37 cellular contexts compared by ENCODE assay signal in genomic region chr1:196976278-196976677, GRCh38. TPM values are rescaled to one million over a fixed set of nuclear protein-coding genes. Genes with fewer than 3 reads are reported as not detected.
"Had no signal": no experiment of that assay in that cellular context is flagged by ENCODE, and none has a peak within 500 bp of the region (broad histone marks: within the 10 kb centered on the region; RNA-seq: fewer than 3 reads in every experiment).

No MANE protein-coding gene starts in this region.

- H3K4me1 Mint-ChIP-seq: activated B cell treated with CpG ODN at 0.5 μM for 24 hours; activated CD4-positive, alpha-beta memory T cell treated with anti-CD3 and anti-CD28 coated beads, Interleukin-2, amount 10 ng/mL, durations not matched to agents 7 days and 5 days; activated CD4-positive, alpha-beta T cell treated with anti-CD3 and anti-CD28 coated beads, Interleukin-2, amount 10 ng/mL, durations not matched to agents 7 days and 5 days; activated CD8-positive, alpha-beta memory T cell treated with anti-CD3 and anti-CD28 coated beads, Interleukin-2, amount 10 ng/mL, durations not matched to agents 7 days and 5 days; activated naive CD8-positive, alpha-beta T cell treated with anti-CD3 and anti-CD28 coated beads, Interleukin-2, amount 10 ng/mL, durations not matched to agents 7 days and 5 days; activated naive CD8-positive, alpha-beta T cell treated with anti-CD3 and anti-CD28 coated beads, Interleukin-2, amount 50 U/mL, for 24 hours; brain; central memory CD8-positive, alpha-beta T cell had no signal

- H3K36me3 ChIP-seq: ascending aorta, cardiac muscle cell had no signal

- H3K4me3 ChIP-seq: ascending aorta, cardiac muscle cell had no signal

- DNase-seq: activated B cell treated with CpG ODN at 0.5 μM for 24 hours; activated CD4-positive, alpha-beta memory T cell treated with anti-CD3 and anti-CD28 coated beads, Interleukin-2, amount 10 ng/mL, durations not matched to agents 7 days and 5 days; activated CD4-positive, alpha-beta T cell treated with anti-CD3 and anti-CD28 coated beads for 48 hours; activated CD4-positive, alpha-beta T cell treated with anti-CD3 and anti-CD28 coated beads, Interleukin-2, amount 10 ng/mL, durations not matched to agents 7 days and 5 days; activated CD4-positive, alpha-beta T cell treated with anti-CD3 and anti-CD28 coated beads, Interleukin-2, amount 50 U/mL, for 48 hours; activated CD4-positive, CD25-positive, alpha-beta regulatory T cell treated with anti-CD3 and anti-CD28 coated beads, Interleukin-2, amount 50 U/mL, for 72 hours; activated CD8-positive, alpha-beta memory T cell treated with anti-CD3 and anti-CD28 coated beads for 24 hours; activated CD8-positive, alpha-beta memory T cell treated with anti-CD3 and anti-CD28 coated beads, Interleukin-2, amount 10 ng/mL, durations not matched to agents 7 days and 5 days; activated CD8-positive, alpha-beta memory T cell treated with anti-CD3 and anti-CD28 coated beads, Interleukin-2, amount 50 U/mL, for 48 hours; activated CD8-positive, alpha-beta T cell treated with anti-CD3 and anti-CD28 coated beads, Interleukin-2, amount 10 ng/mL, durations not matched to agents 7 days and 5 days; activated effector memory CD4-positive, alpha-beta T cell treated with Interleukin-2 at 50 U/mL for 16 hours; activated gamma-delta T cell; activated naive CD4-positive, alpha-beta T cell treated with anti-CD3 and anti-CD28 coated beads, Interleukin-2, amount 50 U/mL, for 16 hours; activated naive CD4-positive, alpha-beta T cell treated with Interleukin-2 at 50 U/mL for 16 hours; activated naive CD8-positive, alpha-beta T cell treated with anti-CD3 and anti-CD28 coated beads, Interleukin-2, amount 10 ng/mL, durations not matched to agents 7 days and 5 days; activated naive CD8-positive, alpha-beta T cell treated with anti-CD3 and anti-CD28 coated beads, Interleukin-2, amount 50 U/mL, for 24 hours; activated T-cell treated with anti-CD3 and anti-CD28 coated beads, Interleukin-2, amount 50 U/mL, for 24 hours; activated T-cell treated with anti-CD3 and anti-CD28 coated beads, Interleukin-2, amount 50 U/mL, for 48 hours; amygdala; anterior cingulate cortex; caudate nucleus; cerebellar nuclear complex; T-helper 1 cell; T-helper 2 cell; T-helper 9 cell had no signal

- H3K27ac Mint-ChIP-seq: activated B cell treated with CpG ODN at 0.5 μM for 24 hours; activated CD4-positive, alpha-beta memory T cell treated with anti-CD3 and anti-CD28 coated beads, Interleukin-2, amount 10 ng/mL, durations not matched to agents 7 days and 5 days; activated CD4-positive, alpha-beta T cell treated with anti-CD3 and anti-CD28 coated beads, Interleukin-2, amount 10 ng/mL, durations not matched to agents 7 days and 5 days; activated CD8-positive, alpha-beta memory T cell treated with anti-CD3 and anti-CD28 coated beads, Interleukin-2, amount 10 ng/mL, durations not matched to agents 7 days and 5 days; activated CD8-positive, alpha-beta T cell treated with anti-CD3 and anti-CD28 coated beads, Interleukin-2, amount 10 ng/mL, durations not matched to agents 7 days and 5 days; activated naive CD8-positive, alpha-beta T cell; activated naive CD8-positive, alpha-beta T cell treated with anti-CD3 and anti-CD28 coated beads, Interleukin-2, amount 10 ng/mL, durations not matched to agents 7 days and 5 days; activated naive CD8-positive, alpha-beta T cell treated with anti-CD3 and anti-CD28 coated beads, Interleukin-2, amount 50 U/mL, for 24 hours; activated T-cell treated with anti-CD3 and anti-CD28 coated beads, Interleukin-2, amount 50 U/mL, for 24 hours; activated T-helper 2 cell treated with anti-CD3 and anti-CD28 coated beads, Interferon-gamma antibody, Interleukin-2, Interleukin-4, amounts not matched to agents 10 μg/mL and 5 μg/mL and 100 μg/mL, durations not matched to agents 14 hours and 24 hours and 36 hours; brain; T-helper 1 cell treated with Interleukin-12 subunit alpha and Interleukin-12 subunit beta and Interleukin-4 antibody, amounts not matched to agents 30 μg/mL and 1 μg/mL, for 36 hours; T-helper 2 cell treated with Interferon-gamma antibody and Interleukin-4, amounts not matched to agents 5 μg/mL and 100 μg/mL, for 36 hours had no signal

- ATAC-seq: activated CD8-positive, alpha-beta memory T cell treated with anti-CD3 and anti-CD28 coated beads, Interleukin-2, amount 10 ng/mL, durations not matched to agents 7 days and 5 days; activated CD8-positive, alpha-beta T cell treated with anti-CD3 and anti-CD28 coated beads, Interleukin-2, amount 10 ng/mL, durations not matched to agents 7 days and 5 days; activated naive CD8-positive, alpha-beta T cell treated with anti-CD3 and anti-CD28 coated beads, Interleukin-2, amount 50 U/mL, for 24 hours had no signal

- H3K4me3 Mint-ChIP-seq: activated B cell treated with CpG ODN at 0.5 μM for 24 hours; activated CD4-positive, alpha-beta memory T cell treated with anti-CD3 and anti-CD28 coated beads, Interleukin-2, amount 10 ng/mL, durations not matched to agents 7 days and 5 days; activated CD4-positive, alpha-beta T cell treated with anti-CD3 and anti-CD28 coated beads, Interleukin-2, amount 10 ng/mL, durations not matched to agents 7 days and 5 days; activated CD8-positive, alpha-beta memory T cell treated with anti-CD3 and anti-CD28 coated beads, Interleukin-2, amount 10 ng/mL, durations not matched to agents 7 days and 5 days; activated CD8-positive, alpha-beta T cell treated with anti-CD3 and anti-CD28 coated beads, Interleukin-2, amount 10 ng/mL, durations not matched to agents 7 days and 5 days; activated naive CD8-positive, alpha-beta T cell; activated naive CD8-positive, alpha-beta T cell treated with anti-CD3 and anti-CD28 coated beads, Interleukin-2, amount 10 ng/mL, durations not matched to agents 7 days and 5 days; activated naive CD8-positive, alpha-beta T cell treated with anti-CD3 and anti-CD28 coated beads, Interleukin-2, amount 50 U/mL, for 24 hours; activated T-cell treated with anti-CD3 and anti-CD28 coated beads, Interleukin-2, amount 50 U/mL, for 24 hours; brain; central memory CD8-positive, alpha-beta T cell; T-helper 1 cell treated with Interleukin-12 subunit alpha and Interleukin-12 subunit beta and Interleukin-4 antibody, amounts not matched to agents 30 μg/mL and 1 μg/mL, for 36 hours; T-helper 2 cell treated with Interferon-gamma antibody and Interleukin-4, amounts not matched to agents 5 μg/mL and 100 μg/mL, for 36 hours had no signal

- H3K27ac ChIP-seq: ascending aorta, cardiac muscle cell, VCaP had no signal

- H3K4me1 ChIP-seq: ascending aorta had no signal

- H3K36me3 Mint-ChIP-seq: activated CD8-positive, alpha-beta memory T cell treated with anti-CD3 and anti-CD28 coated beads, Interleukin-2, amount 10 ng/mL, durations not matched to agents 7 days and 5 days; activated naive CD8-positive, alpha-beta T cell; activated naive CD8-positive, alpha-beta T cell treated with anti-CD3 and anti-CD28 coated beads, Interleukin-2, amount 10 ng/mL, durations not matched to agents 7 days and 5 days; brain had no signal

- H3K27me3 Mint-ChIP-seq: activated B cell treated with CpG ODN at 0.5 μM for 24 hours; activated CD4-positive, alpha-beta memory T cell treated with anti-CD3 and anti-CD28 coated beads, Interleukin-2, amount 10 ng/mL, durations not matched to agents 7 days and 5 days; activated CD4-positive, alpha-beta T cell treated with anti-CD3 and anti-CD28 coated beads, Interleukin-2, amount 10 ng/mL, durations not matched to agents 7 days and 5 days; activated CD8-positive, alpha-beta memory T cell treated with anti-CD3 and anti-CD28 coated beads, Interleukin-2, amount 10 ng/mL, durations not matched to agents 7 days and 5 days; activated naive CD8-positive, alpha-beta T cell treated with anti-CD3 and anti-CD28 coated beads, Interleukin-2, amount 10 ng/mL, durations not matched to agents 7 days and 5 days; activated naive CD8-positive, alpha-beta T cell treated with anti-CD3 and anti-CD28 coated beads, Interleukin-2, amount 50 U/mL, for 24 hours; activated T-cell treated with anti-CD3 and anti-CD28 coated beads, Interleukin-2, amount 50 U/mL, for 24 hours; brain; central memory CD8-positive, alpha-beta T cell had no signal

- H3K9me3 Mint-ChIP-seq: activated B cell treated with CpG ODN at 0.5 μM for 24 hours; activated CD4-positive, alpha-beta memory T cell treated with anti-CD3 and anti-CD28 coated beads, Interleukin-2, amount 10 ng/mL, durations not matched to agents 7 days and 5 days; activated CD4-positive, alpha-beta T cell treated with anti-CD3 and anti-CD28 coated beads, Interleukin-2, amount 10 ng/mL, durations not matched to agents 7 days and 5 days; activated naive CD8-positive, alpha-beta T cell treated with anti-CD3 and anti-CD28 coated beads, Interleukin-2, amount 10 ng/mL, durations not matched to agents 7 days and 5 days; activated naive CD8-positive, alpha-beta T cell treated with anti-CD3 and anti-CD28 coated beads, Interleukin-2, amount 50 U/mL, for 24 hours; activated T-cell treated with anti-CD3 and anti-CD28 coated beads, Interleukin-2, amount 50 U/mL, for 24 hours; activated T-helper 2 cell treated with anti-CD3 and anti-CD28 coated beads, Interferon-gamma antibody, Interleukin-2, Interleukin-4, amounts not matched to agents 10 μg/mL and 5 μg/mL and 100 μg/mL, durations not matched to agents 14 hours and 24 hours and 36 hours; brain; central memory CD8-positive, alpha-beta T cell; T-helper 1 cell treated with Interleukin-12 subunit alpha and Interleukin-12 subunit beta and Interleukin-4 antibody, amounts not matched to agents 30 μg/mL and 1 μg/mL, for 36 hours; T-helper 2 cell treated with Interferon-gamma antibody and Interleukin-4, amounts not matched to agents 5 μg/mL and 100 μg/mL, for 36 hours had no signal

- H3K27me3 ChIP-seq: ascending aorta, cardiac muscle cell had no signal

RNA-seq across cellular contexts. Expression of gene CFHR5, which starts 1.1 kb away (rescaled TPM):
- total RNA-seq: activated B cell treated with CpG ODN at 0.5 μM for 24 hours; activated CD4-positive, alpha-beta memory T cell treated with anti-CD3 and anti-CD28 coated beads, Interleukin-2, amount 10 ng/mL, durations not matched to agents 7 days and 5 days; activated CD4-positive, alpha-beta T cell treated with anti-CD3 and anti-CD28 coated beads, Interleukin-2, amount 10 ng/mL, durations not matched to agents 7 days and 5 days; activated CD8-positive, alpha-beta memory T cell treated with anti-CD3 and anti-CD28 coated beads, Interleukin-2, amount 10 ng/mL, durations not matched to agents 7 days and 5 days; activated CD8-positive, alpha-beta T cell treated with anti-CD3 and anti-CD28 coated beads, Interleukin-2, amount 10 ng/mL, durations not matched to agents 7 days and 5 days; activated naive CD8-positive, alpha-beta T cell treated with anti-CD3 and anti-CD28 coated beads, Interleukin-2, amount 10 ng/mL, durations not matched to agents 7 days and 5 days; activated T-helper 2 cell treated with anti-CD3 and anti-CD28 coated beads, Interferon-gamma antibody, Interleukin-2, Interleukin-4, amounts not matched to agents 10 μg/mL and 5 μg/mL and 100 μg/mL, durations not matched to agents 14 hours and 24 hours and 36 hours; ascending aorta; bronchial epithelial cell; chondrocyte had no signal
- polyA plus RNA-seq: adipose tissue, cardiac muscle cell had no signal

RNA-seq across cellular contexts. Expression of gene CFHR2, which starts 32.7 kb away (rescaled TPM):
- total RNA-seq: activated B cell treated with CpG ODN at 0.5 μM for 24 hours; activated CD4-positive, alpha-beta memory T cell treated with anti-CD3 and anti-CD28 coated beads, Interleukin-2, amount 10 ng/mL, durations not matched to agents 7 days and 5 days; activated CD4-positive, alpha-beta T cell treated with anti-CD3 and anti-CD28 coated beads, Interleukin-2, amount 10 ng/mL, durations not matched to agents 7 days and 5 days; activated CD8-positive, alpha-beta memory T cell treated with anti-CD3 and anti-CD28 coated beads, Interleukin-2, amount 10 ng/mL, durations not matched to agents 7 days and 5 days; activated CD8-positive, alpha-beta T cell treated with anti-CD3 and anti-CD28 coated beads, Interleukin-2, amount 10 ng/mL, durations not matched to agents 7 days and 5 days; activated naive CD8-positive, alpha-beta T cell treated with anti-CD3 and anti-CD28 coated beads, Interleukin-2, amount 10 ng/mL, durations not matched to agents 7 days and 5 days; activated T-helper 2 cell treated with anti-CD3 and anti-CD28 coated beads, Interferon-gamma antibody, Interleukin-2, Interleukin-4, amounts not matched to agents 10 μg/mL and 5 μg/mL and 100 μg/mL, durations not matched to agents 14 hours and 24 hours and 36 hours; ascending aorta; bronchial epithelial cell; cardiac muscle cell; chondrocyte had no signal
- polyA plus RNA-seq: adipose tissue, cardiac muscle cell had no signal
